Comparison of ENCODE assay signal across 1 cellular context in genomic region chr2:222655748-222656543, GRCh38.
TF ChIP-seq lines count a peak whose summit lies in the region.

FARSB (minus strand) TSS chr2:222656092; CDS start chr2:222656073, 19 bp downstream.

TF ChIP-seq in HepG2, 621 proteins besides CTCF, POLR2A, EP300 and RAD21 (continued from another document and continues in another):
- TF ChIP-seq BCLAF1 (IDR thresholded peaks at IDR 0.05) (no peak), MYPOP (CRISPR knock-in tag; IDR thresholded peaks at IDR 0.05) (peak; percentile 89), NKX3-1 (CRISPR knock-in tag; IDR thresholded peaks at IDR 0.05) (peak; percentile 85; the same call in 1 of the 2 replicates), ARNTL (CRISPR knock-in tag; IDR thresholded peaks at IDR 0.05) (0 out of 2 replicates have a peak, but pooled peaks have one; percentile 65), KDM3A (CRISPR knock-in tag; IDR thresholded peaks at IDR 0.05; ENCODE audit: low read depth) (peak; percentile 59; the same call in 1 of the 2 replicates), ZMAT3 (CRISPR knock-in tag; conservative IDR thresholded peaks at IDR 0.05) (no peak), ZC3H4 (CRISPR knock-in tag; IDR thresholded peaks at IDR 0.05; ENCODE audit: borderline replicate concordance) (no peak; the same call in 1 of the 2 replicates), ZNF598 (CRISPR knock-in tag; IDR thresholded peaks at IDR 0.05; ENCODE audit: borderline replicate concordance) (peak; percentile 96), ZBTB3 (CRISPR knock-in tag; IDR thresholded peaks at IDR 0.05; ENCODE audit: borderline replicate concordance, low read depth) (peak; percentile 58), ZNF281 (CRISPR knock-in tag; IDR thresholded peaks at IDR 0.05; ENCODE audit: borderline replicate concordance) (peak; percentile 72; the same call in 1 of the 2 replicates), DNMT3B (CRISPR knock-in tag; conservative IDR thresholded peaks at IDR 0.05) (no peak), FOXA3 (CRISPR knock-in tag; IDR thresholded peaks at IDR 0.05) (peak; percentile 9; the same call in 1 of the 2 replicates), ZNF704 (CRISPR knock-in tag; IDR thresholded peaks at IDR 0.05; ENCODE audit: borderline replicate concordance) (peak; percentile 98), SALL2 (CRISPR knock-in tag; IDR thresholded peaks at IDR 0.05) (peak; percentile 72; the same call in 1 of the 2 replicates), ZNF292 (CRISPR knock-in tag; IDR thresholded peaks at IDR 0.05; ENCODE audit: borderline replicate concordance, low read depth) (peak; percentile 65; the same call in 1 of the 2 replicates), ZBTB20 (CRISPR knock-in tag; IDR thresholded peaks at IDR 0.05; ENCODE audit: borderline replicate concordance, low read depth) (peak; percentile 39; the same call in 1 of the 2 replicates), ETV5 (CRISPR knock-in tag; IDR thresholded peaks at IDR 0.05; ENCODE audit: borderline replicate concordance) (peak; percentile 39), ZMYM3 (CRISPR knock-in tag; IDR thresholded peaks at IDR 0.05) (0 out of 2 replicates have a peak, but pooled peaks have one; percentile 33), PHF5A (CRISPR knock-in tag; IDR thresholded peaks at IDR 0.05; ENCODE audit: low read depth, unreplicated experiment) (peak; percentile 35), KLF6 (CRISPR knock-in tag; IDR thresholded peaks at IDR 0.05) (no peak; the same call in 1 of the 2 replicates), IKZF5 (CRISPR knock-in tag; IDR thresholded peaks at IDR 0.05) (peak; percentile 59; the same call in 1 of the 2 replicates), ZNF326 (CRISPR knock-in tag; IDR thresholded peaks at IDR 0.05; ENCODE audit: borderline replicate concordance) (0 out of 2 replicates have a peak, but pooled peaks have one; percentile 32), ZNF33A (CRISPR knock-in tag; IDR thresholded peaks at IDR 0.05; ENCODE audit: borderline replicate concordance) (no peak), LRRFIP1 (CRISPR knock-in tag; conservative IDR thresholded peaks at IDR 0.05) (no peak), ZNF556 (CRISPR knock-in tag; IDR thresholded peaks at IDR 0.05; ENCODE audit: borderline replicate concordance) (0 out of 2 replicates have a peak, but pooled peaks have one; percentile 55), POLR2G (IDR thresholded peaks at IDR 0.05; ENCODE audit: low read depth, low read length) (peak; percentile 90), ZNF34 (CRISPR knock-in tag; IDR thresholded peaks at IDR 0.05; ENCODE audit: borderline replicate concordance) (0 out of 2 replicates have a peak, but pooled peaks have one; percentile 71), THAP11 (CRISPR knock-in tag; IDR thresholded peaks at IDR 0.05) (peak; percentile 92), ZFP62 (CRISPR knock-in tag; IDR thresholded peaks at IDR 0.05) (no peak), TERF1 (CRISPR knock-in tag; IDR thresholded peaks at IDR 0.05) (no peak)
- TF ChIP-seq, protein P1, sequence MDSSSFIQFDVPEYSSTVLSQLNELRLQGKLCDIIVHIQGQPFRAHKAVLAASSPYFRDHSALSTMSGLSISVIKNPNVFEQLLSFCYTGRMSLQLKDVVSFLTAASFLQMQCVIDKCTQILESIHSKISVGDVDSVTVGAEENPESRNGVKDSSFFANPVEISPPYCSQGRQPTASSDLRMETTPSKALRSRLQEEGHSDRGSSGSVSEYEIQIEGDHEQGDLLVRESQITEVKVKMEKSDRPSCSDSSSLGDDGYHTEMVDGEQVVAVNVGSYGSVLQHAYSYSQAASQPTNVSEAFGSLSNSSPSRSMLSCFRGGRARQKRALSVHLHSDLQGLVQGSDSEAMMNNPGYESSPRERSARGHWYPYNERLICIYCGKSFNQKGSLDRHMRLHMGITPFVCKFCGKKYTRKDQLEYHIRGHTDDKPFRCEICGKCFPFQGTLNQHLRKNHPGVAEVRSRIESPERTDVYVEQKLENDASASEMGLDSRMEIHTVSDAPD (CRISPR knock-in tag; IDR thresholded peaks at IDR 0.05): peak; percentile 87; the same call in 1 of the 2 replicates
- TF ChIP-seq, protein P2, sequence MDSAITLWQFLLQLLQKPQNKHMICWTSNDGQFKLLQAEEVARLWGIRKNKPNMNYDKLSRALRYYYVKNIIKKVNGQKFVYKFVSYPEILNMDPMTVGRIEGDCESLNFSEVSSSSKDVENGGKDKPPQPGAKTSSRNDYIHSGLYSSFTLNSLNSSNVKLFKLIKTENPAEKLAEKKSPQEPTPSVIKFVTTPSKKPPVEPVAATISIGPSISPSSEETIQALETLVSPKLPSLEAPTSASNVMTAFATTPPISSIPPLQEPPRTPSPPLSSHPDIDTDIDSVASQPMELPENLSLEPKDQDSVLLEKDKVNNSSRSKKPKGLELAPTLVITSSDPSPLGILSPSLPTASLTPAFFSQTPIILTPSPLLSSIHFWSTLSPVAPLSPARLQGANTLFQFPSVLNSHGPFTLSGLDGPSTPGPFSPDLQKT (CRISPR knock-in tag; IDR thresholded peaks at IDR 0.05; ENCODE audit: borderline replicate concordance): no peak
- TF ChIP-seq, protein P3, sequence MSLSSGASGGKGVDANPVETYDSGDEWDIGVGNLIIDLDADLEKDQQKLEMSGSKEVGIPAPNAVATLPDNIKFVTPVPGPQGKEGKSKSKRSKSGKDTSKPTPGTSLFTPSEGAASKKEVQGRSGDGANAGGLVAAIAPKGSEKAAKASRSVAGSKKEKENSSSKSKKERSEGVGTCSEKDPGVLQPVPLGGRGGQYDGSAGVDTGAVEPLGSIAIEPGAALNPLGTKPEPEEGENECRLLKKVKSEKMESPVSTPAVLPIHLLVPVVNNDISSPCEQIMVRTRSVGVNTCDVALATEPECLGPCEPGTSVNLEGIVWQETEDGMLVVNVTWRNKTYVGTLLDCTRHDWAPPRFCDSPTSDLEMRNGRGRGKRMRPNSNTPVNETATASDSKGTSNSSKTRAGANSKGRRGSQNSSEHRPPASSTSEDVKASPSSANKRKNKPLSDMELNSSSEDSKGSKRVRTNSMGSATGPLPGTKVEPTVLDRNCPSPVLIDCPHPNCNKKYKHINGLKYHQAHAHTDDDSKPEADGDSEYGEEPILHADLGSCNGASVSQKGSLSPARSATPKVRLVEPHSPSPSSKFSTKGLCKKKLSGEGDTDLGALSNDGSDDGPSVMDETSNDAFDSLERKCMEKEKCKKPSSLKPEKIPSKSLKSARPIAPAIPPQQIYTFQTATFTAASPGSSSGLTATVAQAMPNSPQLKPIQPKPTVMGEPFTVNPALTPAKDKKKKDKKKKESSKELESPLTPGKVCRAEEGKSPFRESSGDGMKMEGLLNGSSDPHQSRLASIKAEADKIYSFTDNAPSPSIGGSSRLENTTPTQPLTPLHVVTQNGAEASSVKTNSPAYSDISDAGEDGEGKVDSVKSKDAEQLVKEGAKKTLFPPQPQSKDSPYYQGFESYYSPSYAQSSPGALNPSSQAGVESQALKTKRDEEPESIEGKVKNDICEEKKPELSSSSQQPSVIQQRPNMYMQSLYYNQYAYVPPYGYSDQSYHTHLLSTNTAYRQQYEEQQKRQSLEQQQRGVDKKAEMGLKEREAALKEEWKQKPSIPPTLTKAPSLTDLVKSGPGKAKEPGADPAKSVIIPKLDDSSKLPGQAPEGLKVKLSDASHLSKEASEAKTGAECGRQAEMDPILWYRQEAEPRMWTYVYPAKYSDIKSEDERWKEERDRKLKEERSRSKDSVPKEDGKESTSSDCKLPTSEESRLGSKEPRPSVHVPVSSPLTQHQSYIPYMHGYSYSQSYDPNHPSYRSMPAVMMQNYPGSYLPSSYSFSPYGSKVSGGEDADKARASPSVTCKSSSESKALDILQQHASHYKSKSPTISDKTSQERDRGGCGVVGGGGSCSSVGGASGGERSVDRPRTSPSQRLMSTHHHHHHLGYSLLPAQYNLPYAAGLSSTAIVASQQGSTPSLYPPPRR (CRISPR knock-in tag; IDR thresholded peaks at IDR 0.05; ENCODE audit: borderline replicate concordance): no peak; the same call in 1 of the 2 replicates
